8 cellular contexts compared by ENCODE assay signal in the genomic region with DNA sequence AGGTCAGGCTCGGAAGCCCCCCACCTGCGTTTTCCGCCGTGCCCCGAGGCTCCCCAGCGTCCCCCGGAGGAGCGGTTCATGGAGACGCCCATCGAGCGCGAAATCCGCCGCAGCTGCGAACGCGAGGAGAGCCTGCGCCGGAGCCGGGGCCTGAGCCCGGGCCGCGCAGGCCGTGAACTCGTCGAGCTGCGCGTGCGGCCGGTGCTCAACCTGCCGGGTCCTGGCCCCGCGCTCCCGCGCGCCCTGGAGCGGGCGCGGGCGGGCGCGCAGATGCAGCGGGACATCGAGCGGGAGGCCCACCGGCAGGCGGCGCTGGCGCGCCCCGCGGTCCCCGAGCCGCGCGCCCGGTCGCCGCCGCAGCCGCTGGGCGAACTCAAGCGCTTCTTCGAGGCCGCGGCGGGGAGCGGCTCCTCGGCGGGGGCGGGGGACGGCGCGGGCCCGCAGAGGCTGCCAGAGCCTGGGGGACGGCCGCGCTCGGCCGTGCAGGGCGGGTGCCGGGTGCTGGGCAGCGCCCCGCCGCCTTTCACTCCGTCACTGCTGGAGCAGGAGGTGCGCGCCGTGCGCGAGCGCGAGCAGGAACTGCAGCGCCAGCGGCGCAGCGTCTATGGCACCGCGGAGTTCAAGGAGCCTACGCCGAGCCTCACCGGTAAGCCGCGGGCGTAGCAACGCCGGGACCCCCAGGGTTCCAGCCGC. TPM values are rescaled to one million over a fixed set of nuclear protein-coding genes. Genes with fewer than 3 reads are reported as not detected.
DNase-seq lines count a peak whose midpoint lies in the region; ATAC-seq lines count a peak whose summit lies in the region.

No MANE protein-coding gene starts in this region.

- DNase-seq in NK-92 treated with Interleukin-12 subunit alpha and Interleukin-12 subunit beta, amount 100 ng/mL, for 24 hours (lab: John Stamatoyannopoulos, UW) = peak; percentile 67
- DNase-seq in NK-92 (lab: John Stamatoyannopoulos, UW; ENCODE audit: unreplicated experiment) = no peak
- peak; percentile 68 for DNase-seq in NOMO-1 treated with DMSO at 0.1 percent for 48 hours (lab: John Stamatoyannopoulos, UW; ENCODE audit: unreplicated experiment)
- DNase-seq in activated T-cell treated with anti-CD3 and anti-CD28 coated beads for 4 hours = peak; percentile 58
- no peak for DNase-seq in epithelial cell of prostate (ENCODE audit: low read depth, low spot score)
- DNase-seq in mucosa of gallbladder (ENCODE audit: low spot score) = peak; percentile 68
- peak; percentile 80 for DNase-seq in stimulated activated CD8-positive, alpha-beta memory T cell treated with anti-CD3 and anti-CD28 coated beads, Interleukin-4, amount 100 ng/mL, for 48 hours

- ATAC-seq in HG03135 (IDR thresholded peaks at IDR 0.05; ENCODE audit: unreplicated experiment) = peak; percentile 41

- peak overlapping the region; percentile 79 for H3K27ac ChIP-seq in epithelial cell of prostate

RNA-seq across cellular contexts. Expression of a gene that starts 0.8 kb away (rescaled TPM):
- total RNA-seq in mucosa of gallbladder = 21.6 TPM

RNA-seq across cellular contexts. Expression of a gene that starts 11.5 kb away (rescaled TPM):
- total RNA-seq in mucosa of gallbladder = 42.8 TPM

RNA-seq across cellular contexts. Expression of a gene that starts 12.2 kb away (rescaled TPM):
- not detected for total RNA-seq in mucosa of gallbladder

RNA-seq across cellular contexts. Expression of a gene that starts 17.2 kb away (rescaled TPM):
- total RNA-seq in mucosa of gallbladder = 56.5 TPM

RNA-seq across cellular contexts. Expression of a gene that starts 41.8 kb away (rescaled TPM):
- total RNA-seq in mucosa of gallbladder = 5.6 TPM

Comparison
In these comparisons a context has a peak if more than half of its experiments do, and no peak if none do; other contexts are left out.
1. DNase-seq: peak in NK-92 treated with Interleukin-12 subunit alpha and Interleukin-12 subunit beta, amount 100 ng/mL, for 24 hours (single experiment), NOMO-1 treated with DMSO at 0.1 percent for 48 hours (single experiment), activated T-cell treated with anti-CD3 and anti-CD28 coated beads for 4 hours (single experiment), mucosa of gallbladder (single experiment) and stimulated activated CD8-positive, alpha-beta memory T cell treated with anti-CD3 and anti-CD28 coated beads, Interleukin-4, amount 100 ng/mL, for 48 hours (single experiment); none in NK-92 (single experiment) and epithelial cell of prostate (single experiment).